Comparison of ENCODE assay signal across 29 cellular contexts in genomic region chr7:46613116-46613515, GRCh38.
"Had no signal": no experiment of that assay in that cellular context is flagged by ENCODE, and none has a peak within 500 bp of the region (broad histone marks: within the 10 kb centered on the region; RNA-seq: fewer than 3 reads in every experiment).

No MANE protein-coding gene starts in this region.

- DNase-seq: colonic mucosa; effector memory CD4-positive, alpha-beta T cell; erythroblast; foreskin fibroblast; hippocampal formation; islet precursor cell; kidney glomerular epithelial cell; mucosa of descending colon; naive B cell; nephron progenitor cell; occipital lobe; ovary; posterior cingulate gyrus; psoas muscle; sigmoid colon; spleen; stimulated activated CD4-positive, alpha-beta T cell treated with anti-CD3 and anti-CD28 coated beads, Interleukin-4, amount 100 ng/mL, for 4 hours; stimulated activated naive CD8-positive, alpha-beta T cell treated with anti-CD3 and anti-CD28 coated beads, Interleukin-15, Interleukin-2, amounts not matched to agents 100 U/mL and 50 U/mL, for 24 hours; substantia nigra; testis; tibial artery had no signal

- H3K4me1 ChIP-seq: colonic mucosa, psoas muscle, spleen, testis had no signal

- H3K27me3 ChIP-seq: colonic mucosa, gastroesophageal sphincter, heart left ventricle, sigmoid colon, spleen, testis, tibial artery had no signal

- H3K4me3 Mint-ChIP-seq: central memory CD8-positive, alpha-beta T cell; dendritic cell treated with granulocyte-macrophage colony-stimulating factor and Interleukin-4, amounts not matched to agents 40 ng/mL and 50 ng/mL, for 4 days; memory B cell; naive B cell; nephron progenitor cell; stimulated activated memory B cell treated with anti-CD40 and anti-IgM and Interleukin-4, amounts not matched to agents 10 μg/mL and 1 μg/mL and 100 μg/mL, for 72 hours; type B pancreatic cell had no signal

- ATAC-seq: gastroesophageal sphincter; mucosa of descending colon; psoas muscle; stimulated activated memory B cell treated with anti-CD40 and anti-IgM and Interleukin-4, amounts not matched to agents 10 μg/mL and 1 μg/mL and 100 μg/mL, for 72 hours; stimulated activated naive CD8-positive, alpha-beta T cell treated with anti-CD3 and anti-CD28 coated beads, Interleukin-15, Interleukin-2, amounts not matched to agents 100 U/mL and 50 U/mL, for 24 hours had no signal

- H3K27me3 Mint-ChIP-seq: central memory CD8-positive, alpha-beta T cell; dendritic cell treated with granulocyte-macrophage colony-stimulating factor and Interleukin-4, amounts not matched to agents 40 ng/mL and 50 ng/mL, for 4 days; naive B cell; stimulated activated memory B cell treated with anti-CD40 and anti-IgM and Interleukin-4, amounts not matched to agents 10 μg/mL and 1 μg/mL and 100 μg/mL, for 72 hours; type B pancreatic cell had no signal

- H3K27ac ChIP-seq: colonic mucosa, gastroesophageal sphincter, heart left ventricle, ovary, psoas muscle, sigmoid colon, spleen, testis, tibial artery had no signal

- H3K36me3 Mint-ChIP-seq: memory B cell; naive B cell; stimulated activated memory B cell treated with anti-CD40 and anti-IgM and Interleukin-4, amounts not matched to agents 10 μg/mL and 1 μg/mL and 100 μg/mL, for 72 hours; type B pancreatic cell had no signal

- H3K4me3 ChIP-seq: colonic mucosa, gastroesophageal sphincter, heart left ventricle, lung, mucosa of descending colon, ovary, psoas muscle, sigmoid colon, spleen, testis, tibial artery had no signal

- H3K9me3 Mint-ChIP-seq: nephron progenitor cell; stimulated activated memory B cell treated with anti-CD40 and anti-IgM and Interleukin-4, amounts not matched to agents 10 μg/mL and 1 μg/mL and 100 μg/mL, for 72 hours had no signal

- H3K27ac Mint-ChIP-seq: dendritic cell treated with granulocyte-macrophage colony-stimulating factor and Interleukin-4, amounts not matched to agents 40 ng/mL and 50 ng/mL, for 4 days; memory B cell; naive B cell; nephron progenitor cell; stimulated activated memory B cell treated with anti-CD40 and anti-IgM and Interleukin-4, amounts not matched to agents 10 μg/mL and 1 μg/mL and 100 μg/mL, for 72 hours; type B pancreatic cell had no signal

- H3K4me1 Mint-ChIP-seq: central memory CD8-positive, alpha-beta T cell; memory B cell; naive B cell; nephron progenitor cell; stimulated activated memory B cell treated with anti-CD40 and anti-IgM and Interleukin-4, amounts not matched to agents 10 μg/mL and 1 μg/mL and 100 μg/mL, for 72 hours had no signal

- H3K36me3 ChIP-seq: colonic mucosa, gastroesophageal sphincter, heart left ventricle, ovary, sigmoid colon, spleen, tibial artery had no signal

- H3K9me3 ChIP-seq: colonic mucosa, gastroesophageal sphincter, heart left ventricle, mucosa of descending colon, ovary, psoas muscle, sigmoid colon, spleen, testis, tibial artery had no signal
